In genomic region chr2:107592225-107592624, GRCh38 we compare ENCODE assay signal across 24 cellular contexts.
DNase-seq lines count a peak whose midpoint lies in the region; ATAC-seq and TF ChIP-seq lines count a peak whose summit lies in the region.
"Had no signal": no experiment of that assay in that cellular context is flagged by ENCODE, and none has a peak within 500 bp of the region (broad histone marks: within the 10 kb centered on the region; RNA-seq: fewer than 3 reads in every experiment).

No MANE protein-coding gene starts in this region.

- H3K9ac ChIP-seq in BLaER1 (no peak overlapping the region), mesenchymal stem cell (ENCODE audit: low read length) (no peak overlapping the region)

- H3K9me3 Mint-ChIP-seq in GM23338, result no peaks in the 10 kb centered on the region
- H3K9me3 Mint-ChIP-seq in activated T-helper 2 cell treated with anti-CD3 and anti-CD28 coated beads, Interferon-gamma antibody, Interleukin-2, Interleukin-4, amounts not matched to agents 10 μg/mL and 5 μg/mL and 100 μg/mL, durations not matched to agents 14 hours and 24 hours and 36 hours, result peaks cover 4% of the 10 kb centered on the region
- H3K9me3 Mint-ChIP-seq: activated B cell treated with CpG ODN at 0.5 μM for 24 hours; activated naive CD4-positive, alpha-beta T cell treated with anti-CD3 and anti-CD28 coated beads for 36 hours; stimulated activated naive CD8-positive, alpha-beta T cell treated with anti-CD3 and anti-CD28 coated beads, Interleukin-15, Interleukin-2, amounts not matched to agents 100 ng/mL and 50 ng/mL, for 24 hours had no signal

- H3K14ac ChIP-seq in mesenchymal stem cell (ENCODE audit: low read length in 2 of 2), result no peak overlapping the region

- H3K27me3 Mint-ChIP-seq in GM23338 (ENCODE audit: insufficient read depth, low read depth, poor library complexity), result peaks cover 2% of the 10 kb centered on the region
- H3K27me3 Mint-ChIP-seq in activated T-helper 2 cell treated with anti-CD3 and anti-CD28 coated beads, Interferon-gamma antibody, Interleukin-2, Interleukin-4, amounts not matched to agents 10 μg/mL and 5 μg/mL and 100 μg/mL, durations not matched to agents 14 hours and 24 hours and 36 hours (ENCODE audit: low read depth), result no peaks in the 10 kb centered on the region
- H3K27me3 Mint-ChIP-seq: activated B cell treated with CpG ODN at 0.5 μM for 24 hours; activated CD4-positive, alpha-beta memory T cell treated with anti-CD3 and anti-CD28 coated beads for 36 hours; central memory CD8-positive, alpha-beta T cell; natural killer cell treated with Interleukin-12 subunit alpha and Interleukin-12 subunit beta and Interleukin-15 and Interleukin-18, amount 100 ng/mL, for 72 hours; stimulated activated naive CD8-positive, alpha-beta T cell treated with anti-CD3 and anti-CD28 coated beads, Interleukin-15, Interleukin-2, amounts not matched to agents 100 ng/mL and 50 ng/mL, for 24 hours; T-helper 17 cell had no signal

- H2BK5ac ChIP-seq in mesenchymal stem cell (ENCODE audit: low read depth, low read length, poor library complexity, severe bottlenecking), result no peak overlapping the region

- H3K4me3 Mint-ChIP-seq in GM23338, result no peak overlapping the region
- no peak overlapping the region for H3K4me3 Mint-ChIP-seq in activated T-helper 2 cell treated with anti-CD3 and anti-CD28 coated beads, Interferon-gamma antibody, Interleukin-2, Interleukin-4, amounts not matched to agents 10 μg/mL and 5 μg/mL and 100 μg/mL, durations not matched to agents 14 hours and 24 hours and 36 hours (ENCODE audit: low read depth)
- H3K4me3 Mint-ChIP-seq: activated B cell treated with CpG ODN at 0.5 μM for 24 hours; activated CD4-positive, alpha-beta memory T cell treated with anti-CD3 and anti-CD28 coated beads for 36 hours; activated naive CD4-positive, alpha-beta T cell treated with anti-CD3 and anti-CD28 coated beads for 36 hours; central memory CD8-positive, alpha-beta T cell; natural killer cell treated with Interleukin-12 subunit alpha and Interleukin-12 subunit beta and Interleukin-15 and Interleukin-18, amount 100 ng/mL, for 72 hours; stimulated activated naive CD8-positive, alpha-beta T cell treated with anti-CD3 and anti-CD28 coated beads, Interleukin-15, Interleukin-2, amounts not matched to agents 100 ng/mL and 50 ng/mL, for 24 hours; T-helper 17 cell had no signal

- H3K36me3 ChIP-seq in BLaER1, result no peaks in the 10 kb centered on the region
- H3K36me3 ChIP-seq in GM23338 (ENCODE audit: insufficient read depth), result no peaks in the 10 kb centered on the region
- no peaks in the 10 kb centered on the region for H3K36me3 ChIP-seq in mesenchymal stem cell (ENCODE audit: control insufficient read depth in 1 of 2, insufficient read depth in 2 of 2, low read depth in 1 of 2, low read length in 2 of 2)
- H3K36me3 ChIP-seq: prostate gland, tibial artery had no signal

- H3K4me1 Mint-ChIP-seq in GM23338, result peaks cover 7% of the 10 kb centered on the region; the same call in 2 of the 3 replicates
- no peaks in the 10 kb centered on the region for H3K4me1 Mint-ChIP-seq in activated T-helper 2 cell treated with anti-CD3 and anti-CD28 coated beads, Interferon-gamma antibody, Interleukin-2, Interleukin-4, amounts not matched to agents 10 μg/mL and 5 μg/mL and 100 μg/mL, durations not matched to agents 14 hours and 24 hours and 36 hours (ENCODE audit: low read depth)
- H3K4me1 Mint-ChIP-seq: activated B cell treated with CpG ODN at 0.5 μM for 24 hours; central memory CD8-positive, alpha-beta T cell had no signal

- no peaks in the 10 kb centered on the region for H3K9me2 ChIP-seq in GM23338 (ENCODE audit: insufficient read depth)

- H3F3A ChIP-seq in GM23338 (replicated peaks; ENCODE audit: low read depth), result no peaks in the 10 kb centered on the region

- WGBS in mesenchymal stem cell, result 45% methylated on average over 4 of the region's 4 CpGs

- H3K18ac ChIP-seq in mesenchymal stem cell (ENCODE audit: low read depth in 1 of 2, low read length in 2 of 2), result peak overlapping the region in 1 of 2 experiments; percentile 71

- H2BK15ac ChIP-seq in mesenchymal stem cell (ENCODE audit: low read depth, poor library complexity, severe bottlenecking), result no peak overlapping the region

- no peaks in the 10 kb centered on the region; the same call in 2 of the 3 replicates for H3K36me3 Mint-ChIP-seq in GM23338 (ENCODE audit: low read depth)
- H3K36me3 Mint-ChIP-seq in activated T-helper 2 cell treated with anti-CD3 and anti-CD28 coated beads, Interferon-gamma antibody, Interleukin-2, Interleukin-4, amounts not matched to agents 10 μg/mL and 5 μg/mL and 100 μg/mL, durations not matched to agents 14 hours and 24 hours and 36 hours (ENCODE audit: low read depth), result no peaks in the 10 kb centered on the region
- H3K36me3 Mint-ChIP-seq: activated CD4-positive, alpha-beta memory T cell treated with anti-CD3 and anti-CD28 coated beads for 36 hours; natural killer cell treated with Interleukin-12 subunit alpha and Interleukin-12 subunit beta and Interleukin-15 and Interleukin-18, amount 100 ng/mL, for 72 hours had no signal

- no peaks in the 10 kb centered on the region for H3K9me3 ChIP-seq in BLaER1
- H3K9me3 ChIP-seq in mesenchymal stem cell (ENCODE audit: control insufficient read depth, low read length), result no peaks in the 10 kb centered on the region
- H3K9me3 ChIP-seq: prostate gland, tibial artery had no signal

- no peak overlapping the region for H3K4ac ChIP-seq in mesenchymal stem cell (ENCODE audit: low read depth in 1 of 2, low read length in 2 of 2)

- no peak for ATAC-seq in GM23338
- no peak for ATAC-seq in HG02973 (IDR thresholded peaks at IDR 0.05; ENCODE audit: unreplicated experiment)
- ATAC-seq: natural killer cell treated with Interleukin-12 subunit alpha and Interleukin-12 subunit beta and Interleukin-15 and Interleukin-18, amount 100 ng/mL, for 72 hours; T-helper 17 cell had no signal

- no peaks in the 10 kb centered on the region for H3K79me2 ChIP-seq in GM23338 (replicated peaks; ENCODE audit: insufficient read depth)

- H2AK5ac ChIP-seq in mesenchymal stem cell (ENCODE audit: low read length, severe bottlenecking), result no peak overlapping the region

- H3K4me2 ChIP-seq in BLaER1 (peak overlapping the region; percentile 63), GM23338 (no peak overlapping the region), mesenchymal stem cell (ENCODE audit: low read length, poor library complexity, severe bottlenecking) (no peak overlapping the region)

- H3K27ac Mint-ChIP-seq in GM23338, result no peak overlapping the region
- H3K27ac Mint-ChIP-seq in activated T-helper 2 cell treated with anti-CD3 and anti-CD28 coated beads, Interferon-gamma antibody, Interleukin-2, Interleukin-4, amounts not matched to agents 10 μg/mL and 5 μg/mL and 100 μg/mL, durations not matched to agents 14 hours and 24 hours and 36 hours, result no peak overlapping the region
- H3K27ac Mint-ChIP-seq: activated B cell treated with CpG ODN at 0.5 μM for 24 hours; activated CD4-positive, alpha-beta memory T cell treated with anti-CD3 and anti-CD28 coated beads for 36 hours; activated naive CD4-positive, alpha-beta T cell treated with anti-CD3 and anti-CD28 coated beads for 36 hours; natural killer cell treated with Interleukin-12 subunit alpha and Interleukin-12 subunit beta and Interleukin-15 and Interleukin-18, amount 100 ng/mL, for 72 hours; stimulated activated naive CD8-positive, alpha-beta T cell treated with anti-CD3 and anti-CD28 coated beads, Interleukin-15, Interleukin-2, amounts not matched to agents 100 ng/mL and 50 ng/mL, for 24 hours; T-helper 17 cell had no signal

- H3K27ac ChIP-seq in BLaER1, result peak overlapping the region; percentile 47; the same call in 1 of the 2 replicates
- H3K27ac ChIP-seq in GM23338 (ENCODE audit: low read depth), result no peak overlapping the region
- no peak overlapping the region for H3K27ac ChIP-seq in mesenchymal stem cell (ENCODE audit: low read length, poor library complexity, severe bottlenecking)
- H3K27ac ChIP-seq: prostate gland, tibial artery had no signal

- no peaks in the 10 kb centered on the region for H3K79me1 ChIP-seq in mesenchymal stem cell (replicated peaks; ENCODE audit: low read length, poor library complexity, severe bottlenecking)

- intact Hi-C loops in activated T-helper 2 cell treated with anti-CD3 and anti-CD28 coated beads, Interferon-gamma antibody, Interleukin-2, Interleukin-4, amounts not matched to agents 10 μg/mL and 5 μg/mL and 100 μg/mL, durations not matched to agents 14 hours and 24 hours and 36 hours (cut with micrococcal nuclease), result no loop called here

- H4K8ac ChIP-seq in mesenchymal stem cell (ENCODE audit: low read length), result peak overlapping the region; percentile 81

- H2BK12ac ChIP-seq in mesenchymal stem cell (ENCODE audit: low read length in 2 of 2), result peak overlapping the region in 1 of 2 experiments; percentile 33

- H4K20me1 ChIP-seq in BLaER1 (no peaks in the 10 kb centered on the region), GM23338 (replicated peaks; ENCODE audit: insufficient read depth) (no peaks in the 10 kb centered on the region)

- H3K27me3 ChIP-seq in BLaER1 (no peaks in the 10 kb centered on the region), GM23338 (ENCODE audit: insufficient read depth) (no peaks in the 10 kb centered on the region), mesenchymal stem cell (ENCODE audit: control insufficient read depth in 1 of 2, insufficient read depth in 1 of 2, low read length in 2 of 2) (no peaks in the 10 kb centered on the region)
- H3K27me3 ChIP-seq: tibial artery had no signal

- no peak overlapping the region for H4K91ac ChIP-seq in mesenchymal stem cell (ENCODE audit: low read length)

- TF ChIP-seq CTCF in GM23338 (conservative IDR thresholded peaks at IDR 0.05; ENCODE audit: low read depth in 2 of 2) (no peak), GM20000 (IDR thresholded peaks at IDR 0.05; ENCODE audit: extremely low read depth, missing control alignments) (no peak)

- peaks cover 49% of the 10 kb centered on the region for H3K4me1 ChIP-seq in BLaER1
- H3K4me1 ChIP-seq in GM23338 (ENCODE audit: insufficient read depth), result peaks cover 3% of the 10 kb centered on the region; the same call in 1 of the 2 replicates
- peaks cover 2% of the 10 kb centered on the region for H3K4me1 ChIP-seq in mesenchymal stem cell (ENCODE audit: control insufficient read depth, insufficient read depth, low read depth, low read length)
- H3K4me1 ChIP-seq: prostate gland had no signal

- H2BK120ac ChIP-seq in mesenchymal stem cell (ENCODE audit: low read depth, low read length), result peak overlapping the region; percentile 42

- peak overlapping the region; percentile 82; the same call in 1 of the 2 replicates for H2AFZ ChIP-seq in GM23338
- peak overlapping the region; percentile 66 for H2AFZ ChIP-seq in mesenchymal stem cell (ENCODE audit: low read depth, low read length)

- H3K4me3 ChIP-seq in BLaER1 (peak overlapping the region; percentile 10; the same call in 1 of the 2 replicates), GM23338 (no peak overlapping the region), mesenchymal stem cell (ENCODE audit: insufficient read depth in 1 of 2, low read depth in 1 of 2, low read length in 2 of 2) (no peak overlapping the region)
- H3K4me3 ChIP-seq: prostate gland, tibial artery had no signal

- no peak overlapping the region for H3K23ac ChIP-seq in mesenchymal stem cell (ENCODE audit: low read length in 2 of 2)

- DNase-seq in GM23338 (ENCODE audit: low spot score) (no peak), UCSD-AML1 (lab: John Stamatoyannopoulos, UW; ENCODE audit: unreplicated experiment) (peak; percentile 18), mesenchymal stem cell (no peak), GM20000 (ENCODE audit: low spot score) (no peak), cerebellar nuclear complex (lab: John Stamatoyannopoulos, UW) (no peak)
- no peak for DNase-seq in activated T-helper 2 cell treated with anti-CD3 and anti-CD28 coated beads, Interferon-gamma antibody, Interleukin-2, Interleukin-4, amounts not matched to agents 10 μg/mL and 5 μg/mL and 100 μg/mL, durations not matched to agents 14 hours and 24 hours and 36 hours (ENCODE audit: low spot score)
- DNase-seq: activated B cell treated with CpG ODN at 0.5 μM for 24 hours; activated CD4-positive, alpha-beta memory T cell treated with anti-CD3 and anti-CD28 coated beads for 36 hours; activated naive CD4-positive, alpha-beta T cell treated with anti-CD3 and anti-CD28 coated beads for 36 hours; amygdala; foreskin melanocyte; NCI-H1436; NCI-H69; SHP77 treated with DMSO at 0.1 percent for 48 hours; small intestine; stimulated activated CD4-positive, alpha-beta T cell treated with anti-CD3 and anti-CD28 coated beads, Interleukin-4, amount 100 ng/mL, for 1 hour; T-helper 17 cell; tibial artery had no signal
